In genomic region chr11:101127348-101127698, GRCh38 we compare ENCODE assay signal across 9 cellular contexts. TPM values are rescaled to one million over a fixed set of nuclear protein-coding genes. Genes with fewer than 3 reads are reported as not detected.
DNase-seq lines count a peak whose midpoint lies in the region; ATAC-seq and TF ChIP-seq lines count a peak whose summit lies in the region.
"Had no signal": no experiment of that assay in that cellular context is flagged by ENCODE, and none has a peak within 500 bp of the region (broad histone marks: within the 10 kb centered on the region; RNA-seq: fewer than 3 reads in every experiment).

No MANE protein-coding gene starts in this region.

- peak; percentile 10 for DNase-seq in activated gamma-delta T cell (lab: John Stamatoyannopoulos, UW)
- no peak for DNase-seq in activated gamma-delta T cell treated with Interleukin-2 at 50 U/mL for 16 hours
- DNase-seq in esophagus muscularis mucosa (ENCODE audit: extremely low spot score): no peak
- DNase-seq in mesothelial cell of epicardium (ENCODE audit: low spot score in 2 of 2, unreplicated experiment in 2 of 2): peak; percentile 22 to 51
- DNase-seq in NCI-H1417 (lab: John Stamatoyannopoulos, UW): no peak
- no peak for DNase-seq in ecto neural progenitor cell (ENCODE audit: low spot score)
- DNase-seq: CD4-positive, alpha-beta T cell had no signal

- no peak for ATAC-seq in GM21390 (IDR thresholded peaks at IDR 0.05; ENCODE audit: unreplicated experiment)

- H3K4me1 Mint-ChIP-seq in mesothelial cell of epicardium: peaks cover 14% of the 10 kb centered on the region

- H3K36me3 ChIP-seq in esophagus muscularis mucosa: no peaks in the 10 kb centered on the region
- no peaks in the 10 kb centered on the region for H3K36me3 ChIP-seq in urinary bladder (ENCODE audit: insufficient read depth)

- H3K27ac ChIP-seq in esophagus muscularis mucosa (replicated peaks in 1 of 4) (peak overlapping the region; percentile 78 to 86 (median 84)), urinary bladder (ENCODE audit: low read depth) (peak overlapping the region; percentile 70)

- no peaks in the 10 kb centered on the region for H3K36me3 Mint-ChIP-seq in mesothelial cell of epicardium

- H3K9me3 ChIP-seq in esophagus muscularis mucosa: no peaks in the 10 kb centered on the region

- peaks cover 94% of the 10 kb centered on the region for H3K27me3 Mint-ChIP-seq in mesothelial cell of epicardium (ENCODE audit: low read depth)

- TF ChIP-seq EP300 in esophagus muscularis mucosa (IDR thresholded peaks at IDR 0.05): no peak

- peak overlapping the region; percentile 67 to 77 (median 74) for H3K4me3 ChIP-seq in esophagus muscularis mucosa
- peak overlapping the region; percentile 74 for H3K4me3 ChIP-seq in urinary bladder (ENCODE audit: low read depth, low read length)

- TF ChIP-seq POLR2A in esophagus muscularis mucosa (IDR thresholded peaks at IDR 0.05; ENCODE audit: low read depth): no peak

- peaks cover 0 to 27% (median 0%) of the 10 kb centered on the region in 4 donors for H3K27me3 ChIP-seq in esophagus muscularis mucosa

- no peak for TF ChIP-seq CTCF in esophagus muscularis mucosa (IDR thresholded peaks at IDR 0.05)
- no peak for TF ChIP-seq CTCF in mesothelial cell of epicardium (IDR thresholded peaks at IDR 0.05; ENCODE audit: unreplicated experiment)

- peak overlapping the region; percentile 54 for H3K4me3 Mint-ChIP-seq in mesothelial cell of epicardium
- H3K4me3 Mint-ChIP-seq: CD4-positive, alpha-beta T cell had no signal

- H3K9me3 Mint-ChIP-seq in mesothelial cell of epicardium: no peaks in the 10 kb centered on the region

- WGBS in esophagus muscularis mucosa: no CpG with 5 or more reads among the region's 45 CpGs
- whole genome bisulfite sequencing in urinary bladder: under 1% methylated on average over 45 of the region's 45 CpGs

- peaks cover 10 to 50% (median 38%) of the 10 kb centered on the region in 4 donors for H3K4me1 ChIP-seq in esophagus muscularis mucosa
- H3K4me1 ChIP-seq in urinary bladder (ENCODE audit: insufficient read depth): peaks cover 2% of the 10 kb centered on the region

- intact Hi-C loops in esophagus muscularis mucosa (cut with DNase I): no loop called here

- no peak overlapping the region for H3K27ac Mint-ChIP-seq in mesothelial cell of epicardium
- H3K27ac Mint-ChIP-seq: CD4-positive, alpha-beta T cell had no signal

RNA-seq across cellular contexts. Expression of gene PGR, which starts 2.3 kb away (rescaled TPM):
- total RNA-seq in esophagus muscularis mucosa (10 to 100 TPM in 2 of 4 donors, 1 to 10 TPM in 2; 6.3 to 13.4 (median 9.4) TPM), mesothelial cell of epicardium (0.02 to 0.29 TPM in 2 of 3 replicates, not detected in the other), urinary bladder (8.6 TPM)
- 1.7 TPM for polyA plus RNA-seq in urinary bladder
- total RNA-seq: CD4-positive, alpha-beta T cell had no signal

Comparison
In these comparisons a context has a peak if more than half of its experiments do, and no peak if none do; other contexts are left out.
1. DNase-seq: peak in activated gamma-delta T cell (single experiment) and mesothelial cell of epicardium (2 of 2); none in activated gamma-delta T cell treated with Interleukin-2 at 50 U/mL for 16 hours (single experiment), esophagus muscularis mucosa (single experiment), NCI-H1417 (0 of 3) and ecto neural progenitor cell (single experiment).